ENCODE assay signal across 12 cellular contexts in genomic region chr13:77516342-77516789, GRCh38. TPM values are rescaled to one million over a fixed set of nuclear protein-coding genes. Genes with fewer than 3 reads are reported as not detected.
DNase-seq lines count a peak whose midpoint lies in the region; ATAC-seq, FAIRE-seq and TF ChIP-seq lines count a peak whose summit lies in the region.
"Had no signal": no experiment of that assay in that cellular context is flagged by ENCODE, and none has a peak within 500 bp of the region (broad histone marks: within the 10 kb centered on the region; RNA-seq: fewer than 3 reads in every experiment).

No MANE protein-coding gene starts in this region.

- POLR2A ChIA-PET in CD4-positive, alpha-beta T cell (lab: Charles Lee), result no interaction called here

- H3K4me1 Mint-ChIP-seq in CD4-positive, alpha-beta T cell (ENCODE audit: low read depth), result peaks cover 5% of the 10 kb centered on the region

- no peaks in the 10 kb centered on the region for H3K27me3 Mint-ChIP-seq in CD4-positive, alpha-beta T cell

- no peak overlapping the region for H3K9ac ChIP-seq in BLaER1 treated with 17β-estradiol and CSF1 and Interleukin-3, amounts not matched to agents 10 nM and 100 nM

- no peaks in the 10 kb centered on the region for H3K27me3 ChIP-seq in BLaER1 treated with 17β-estradiol and CSF1 and Interleukin-3, amounts not matched to agents 10 nM and 100 nM
- H3K27me3 ChIP-seq in CD4-positive, alpha-beta T cell (ENCODE audit: control insufficient read depth, insufficient read depth, low read length), result no peaks in the 10 kb centered on the region
- no peaks in the 10 kb centered on the region for H3K27me3 ChIP-seq in WERI-Rb-1 (ENCODE audit: insufficient read depth, low read depth, severe bottlenecking)
- H3K27me3 ChIP-seq: dorsolateral prefrontal cortex had no signal

- ATAC-seq in GM21423 (IDR thresholded peaks at IDR 0.05; ENCODE audit: unreplicated experiment), result peak; percentile 46
- ATAC-seq in CD4-positive, alpha-beta T cell (ENCODE audit: poor library complexity), result no peak

- CTCF ChIA-PET in CD4-positive, alpha-beta T cell (lab: Charles Lee), result no interaction called here

- no peak overlapping the region for H3K27ac Mint-ChIP-seq in CD4-positive, alpha-beta T cell

- peak overlapping the region in 1 of 11 experiments; percentile 23; a peak in 1 of 22 replicates for H3K27ac ChIP-seq in BLaER1 treated with 17β-estradiol and CSF1 and Interleukin-3, amounts not matched to agents 10 nM and 100 nM
- H3K27ac ChIP-seq in CD4-positive, alpha-beta T cell (ENCODE audit: low read depth, low read length), result no peak overlapping the region
- H3K27ac ChIP-seq in WERI-Rb-1, result no peak overlapping the region
- H3K27ac ChIP-seq: dorsolateral prefrontal cortex had no signal

- H3K9me3 ChIP-seq in BLaER1 treated with 17β-estradiol and CSF1 and Interleukin-3, amounts not matched to agents 10 nM and 100 nM (replicated peaks in 1 of 11), result no peaks in the 10 kb centered on the region
- H3K9me3 ChIP-seq in CD4-positive, alpha-beta T cell (ENCODE audit: control insufficient read depth, low read length), result no peaks in the 10 kb centered on the region
- no peaks in the 10 kb centered on the region for H3K9me3 ChIP-seq in WERI-Rb-1 (ENCODE audit: severe bottlenecking)

- FAIRE-seq in RCC 7860 (lab: Jason Lieb, UNC), result peak; percentile 93
- FAIRE-seq: G401.6 had no signal

- intact Hi-C loops in CD4-positive, alpha-beta T cell (cut with DNase I, micrococcal nuclease), result no loop called here

- peak; percentile 96 for DNase-seq in RCC 7860 (ENCODE audit: low spot score)
- peak; percentile 95 for DNase-seq in glomerular visceral epithelial cell (ENCODE audit: extremely low spot score)
- DNase-seq in CD4-positive, alpha-beta T cell, result no peak
- no peak for DNase-seq in SHP77 treated with DMSO at 0.1 percent for 48 hours (lab: John Stamatoyannopoulos, UW)
- no peak for DNase-seq in WERI-Rb-1
- DNase-seq in NCI-H446 treated with DMSO at 0.1 percent for 48 hours (lab: John Stamatoyannopoulos, UW), result no peak
- DNase-seq: activated CD8-positive, alpha-beta memory T cell treated with anti-CD3 and anti-CD28 coated beads, Interleukin-2, amount 50 U/mL, for 4 hours; dorsolateral prefrontal cortex; NCI-H187 treated with DMSO at 0.1 percent for 48 hours had no signal

- H3K36me3 ChIP-seq in BLaER1 treated with 17β-estradiol and CSF1 and Interleukin-3, amounts not matched to agents 10 nM and 100 nM, result no peaks in the 10 kb centered on the region
- no peaks in the 10 kb centered on the region for H3K36me3 ChIP-seq in WERI-Rb-1

- no peak for TF ChIP-seq CTCF in CD4-positive, alpha-beta T cell (IDR thresholded peaks at IDR 0.05)
- no peak for TF ChIP-seq CTCF in WERI-Rb-1 (IDR thresholded peaks at IDR 0.05; ENCODE audit: low read depth, low read length)

- H3K9me3 Mint-ChIP-seq in CD4-positive, alpha-beta T cell, result no peaks in the 10 kb centered on the region

- no peaks in the 10 kb centered on the region for H3K36me3 Mint-ChIP-seq in CD4-positive, alpha-beta T cell (ENCODE audit: low read depth)

- peaks cover 14 to 29% (median 22%) of the 10 kb centered on the region in 10 experiments for H3K4me1 ChIP-seq in BLaER1 treated with 17β-estradiol and CSF1 and Interleukin-3, amounts not matched to agents 10 nM and 100 nM

- H3K4me3 ChIP-seq in BLaER1 treated with 17β-estradiol and CSF1 and Interleukin-3, amounts not matched to agents 10 nM and 100 nM, result no peak overlapping the region
- H3K4me3 ChIP-seq in WERI-Rb-1 (ENCODE audit: low read depth, low read length), result no peak overlapping the region
- H3K4me3 ChIP-seq: dorsolateral prefrontal cortex had no signal

- H3K4me3 Mint-ChIP-seq in CD4-positive, alpha-beta T cell, result no peak overlapping the region

- peak overlapping the region in 7 of 11 experiments; percentile 1 to 60 (median 11); a peak in 8 of 22 replicates for H3K4me2 ChIP-seq in BLaER1 treated with 17β-estradiol and CSF1 and Interleukin-3, amounts not matched to agents 10 nM and 100 nM

- H4K20me1 ChIP-seq in BLaER1 treated with 17β-estradiol and CSF1 and Interleukin-3, amounts not matched to agents 10 nM and 100 nM, result no peaks in the 10 kb centered on the region

RNA-seq across cellular contexts. Expression of gene SCEL, which starts 19.1 kb away (rescaled TPM):
- total RNA-seq in CD4-positive, alpha-beta T cell, result not detected

Comparison
In these comparisons a context has a peak if more than half of its experiments do, and no peak if none do; other contexts are left out.
1. DNase-seq: peak in RCC 7860 (single experiment) and glomerular visceral epithelial cell (single experiment); none in CD4-positive, alpha-beta T cell (0 of 10), SHP77 treated with DMSO at 0.1 percent for 48 hours (single experiment), WERI-Rb-1 (single experiment) and NCI-H446 treated with DMSO at 0.1 percent for 48 hours (single experiment).